21 cellular contexts compared by ENCODE assay signal in the genomic region with DNA sequence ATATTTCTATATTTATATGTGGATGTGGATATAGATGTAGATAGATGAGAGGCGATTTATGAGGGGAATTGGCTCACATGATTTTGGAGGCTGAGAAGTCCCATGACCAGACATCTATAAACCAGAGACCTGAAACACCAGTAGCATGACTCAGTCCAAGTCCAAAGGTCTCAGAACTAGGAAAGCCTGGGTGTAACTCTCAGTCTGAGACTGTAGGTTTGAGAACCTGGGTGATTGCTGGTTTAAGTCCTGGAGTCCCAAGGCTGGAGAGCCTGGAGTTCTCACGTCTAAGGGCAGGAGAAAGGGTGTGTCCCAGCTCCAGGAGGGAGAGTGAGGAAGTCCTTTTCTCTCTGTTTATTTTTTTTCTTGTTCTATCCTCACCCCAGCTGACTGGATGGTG. TPM values are rescaled to one million over a fixed set of nuclear protein-coding genes. Genes with fewer than 3 reads are reported as not detected.
DNase-seq lines count a peak whose midpoint lies in the region; ATAC-seq, FAIRE-seq and TF ChIP-seq lines count a peak whose summit lies in the region.
"Had no signal": no experiment of that assay in that cellular context is flagged by ENCODE, and none has a peak within 500 bp of the region (broad histone marks: within the 10 kb centered on the region; RNA-seq: fewer than 3 reads in every experiment).

No MANE protein-coding gene starts in this region.

- H3K4me3 ChIP-seq in hepatocyte (no peak overlapping the region), stomach (no peak overlapping the region)
- H3K4me3 ChIP-seq: BLaER1 treated with 17β-estradiol and CSF1 and Interleukin-3, amounts not matched to agents 10 nM and 100 nM; heart left ventricle; MG63; SK-N-MC had no signal

- H3K4me1 ChIP-seq in hepatocyte (ENCODE audit: insufficient read depth), result no peaks in the 10 kb centered on the region
- H3K4me1 ChIP-seq in stomach, result no peaks in the 10 kb centered on the region
- H3K4me1 ChIP-seq: heart left ventricle had no signal

- no peaks in the 10 kb centered on the region for H3K79me2 ChIP-seq in hepatocyte

- H3K9me3 ChIP-seq in hepatocyte (ENCODE audit: low read depth) (no peaks in the 10 kb centered on the region), stomach (no peaks in the 10 kb centered on the region)
- H3K9me3 ChIP-seq: BLaER1 treated with 17β-estradiol and CSF1 and Interleukin-3, amounts not matched to agents 10 nM and 100 nM; heart left ventricle; MG63 had no signal

- intact Hi-C loops in activated CD4-positive, alpha-beta T cell treated with anti-CD3 and anti-CD28 coated beads for 36 hours (cut with DNase I, micrococcal nuclease), result no loop called here
- intact Hi-C loops in stomach (cut with DNase I; ENCODE audit: low total_unique reads), result no loop called here

- peaks cover 9% of the 10 kb centered on the region for H3K27me3 Mint-ChIP-seq in activated CD4-positive, alpha-beta T cell treated with anti-CD3 and anti-CD28 coated beads for 36 hours
- peaks cover 19% of the 10 kb centered on the region for H3K27me3 Mint-ChIP-seq in activated T-helper 17 cell treated with anti-CD3 and anti-CD28 coated beads, Interleukin-2, amount 50 U/mL, for 72 hours
- H3K27me3 Mint-ChIP-seq in glutamatergic neuron (ENCODE audit: unreplicated experiment), result peaks cover 2% of the 10 kb centered on the region

- no peak overlapping the region for H3K27ac Mint-ChIP-seq in activated CD4-positive, alpha-beta T cell treated with anti-CD3 and anti-CD28 coated beads for 36 hours
- H3K27ac Mint-ChIP-seq in activated T-helper 17 cell treated with anti-CD3 and anti-CD28 coated beads, Interleukin-2, amount 50 U/mL, for 72 hours, result no peak overlapping the region
- H3K27ac Mint-ChIP-seq in glutamatergic neuron (ENCODE audit: unreplicated experiment), result no peak overlapping the region
- H3K27ac Mint-ChIP-seq: activated naive CD8-positive, alpha-beta T cell treated with anti-CD3 and anti-CD28 coated beads, Interleukin-2, amount 10 ng/mL, durations not matched to agents 7 days and 5 days; immature natural killer cell; natural killer cell treated with Interleukin-12 subunit alpha and Interleukin-12 subunit beta and Interleukin-15 and Interleukin-18, amount 100 ng/mL, for 72 hours had no signal

- no peaks in the 10 kb centered on the region for H3K36me3 Mint-ChIP-seq in activated CD4-positive, alpha-beta T cell treated with anti-CD3 and anti-CD28 coated beads for 36 hours (ENCODE audit: low read depth)
- H3K36me3 Mint-ChIP-seq in activated T-helper 17 cell treated with anti-CD3 and anti-CD28 coated beads, Interleukin-2, amount 50 U/mL, for 72 hours (ENCODE audit: low read depth), result no peaks in the 10 kb centered on the region
- H3K36me3 Mint-ChIP-seq in glutamatergic neuron (ENCODE audit: unreplicated experiment), result no peaks in the 10 kb centered on the region
- H3K36me3 Mint-ChIP-seq: activated naive CD8-positive, alpha-beta T cell treated with anti-CD3 and anti-CD28 coated beads, Interleukin-2, amount 10 ng/mL, durations not matched to agents 7 days and 5 days; immature natural killer cell; natural killer cell treated with Interleukin-12 subunit alpha and Interleukin-12 subunit beta and Interleukin-15 and Interleukin-18, amount 100 ng/mL, for 72 hours had no signal

- CTCF ChIA-PET in activated CD4-positive, alpha-beta T cell treated with anti-CD3 and anti-CD28 coated beads for 36 hours (lab: Charles Lee), result interaction anchor here (0.7 kb wide), 1 partner anchor 149 kb away, joined by 3 read pairs; no protein-coding TSS in a partner anchor

- H3K4me2 ChIP-seq in hepatocyte, result no peak overlapping the region
- H3K4me2 ChIP-seq: BLaER1 treated with 17β-estradiol and CSF1 and Interleukin-3, amounts not matched to agents 10 nM and 100 nM had no signal

- H3K9me2 ChIP-seq in hepatocyte (replicated peaks; ENCODE audit: insufficient read depth), result no peaks in the 10 kb centered on the region

- H3K27ac ChIP-seq in hepatocyte, result peak overlapping the region; percentile 73
- peak overlapping the region in 2 of 5 donors; percentile 41 to 68 for H3K27ac ChIP-seq in stomach
- H3K27ac ChIP-seq: BLaER1 treated with 17β-estradiol and CSF1 and Interleukin-3, amounts not matched to agents 10 nM and 100 nM; brain microvascular endothelial cell; heart left ventricle; SK-N-MC had no signal

- ATAC-seq in activated CD4-positive, alpha-beta T cell treated with anti-CD3 and anti-CD28 coated beads for 36 hours, result peak; percentile 42
- ATAC-seq in activated T-helper 17 cell treated with anti-CD3 and anti-CD28 coated beads, Interleukin-2, amount 50 U/mL, for 72 hours (replicated peaks), result peak; percentile 58
- ATAC-seq: heart left ventricle; natural killer cell treated with Interleukin-12 subunit alpha and Interleukin-12 subunit beta and Interleukin-15 and Interleukin-18, amount 100 ng/mL, for 72 hours had no signal

- H3K36me3 ChIP-seq in hepatocyte (replicated peaks; ENCODE audit: insufficient read depth, low read depth), result no peaks in the 10 kb centered on the region
- no peaks in the 10 kb centered on the region for H3K36me3 ChIP-seq in stomach
- H3K36me3 ChIP-seq: BLaER1 treated with 17β-estradiol and CSF1 and Interleukin-3, amounts not matched to agents 10 nM and 100 nM; brain microvascular endothelial cell; heart left ventricle; MG63 had no signal

- no peaks in the 10 kb centered on the region for H4K20me1 ChIP-seq in hepatocyte (ENCODE audit: insufficient read depth, poor library complexity, severe bottlenecking)
- H4K20me1 ChIP-seq: BLaER1 treated with 17β-estradiol and CSF1 and Interleukin-3, amounts not matched to agents 10 nM and 100 nM had no signal

- H3K4me1 Mint-ChIP-seq in activated CD4-positive, alpha-beta T cell treated with anti-CD3 and anti-CD28 coated beads for 36 hours, result no peaks in the 10 kb centered on the region
- no peaks in the 10 kb centered on the region for H3K4me1 Mint-ChIP-seq in activated T-helper 17 cell treated with anti-CD3 and anti-CD28 coated beads, Interleukin-2, amount 50 U/mL, for 72 hours
- H3K4me1 Mint-ChIP-seq in glutamatergic neuron (ENCODE audit: low read depth, unreplicated experiment), result no peaks in the 10 kb centered on the region
- H3K4me1 Mint-ChIP-seq: activated naive CD8-positive, alpha-beta T cell treated with anti-CD3 and anti-CD28 coated beads, Interleukin-2, amount 10 ng/mL, durations not matched to agents 7 days and 5 days; immature natural killer cell had no signal

- no peaks in the 10 kb centered on the region for H3K9me3 Mint-ChIP-seq in activated CD4-positive, alpha-beta T cell treated with anti-CD3 and anti-CD28 coated beads for 36 hours (ENCODE audit: low read depth)
- no peaks in the 10 kb centered on the region for H3K9me3 Mint-ChIP-seq in activated T-helper 17 cell treated with anti-CD3 and anti-CD28 coated beads, Interleukin-2, amount 50 U/mL, for 72 hours
- peaks cover 4% of the 10 kb centered on the region for H3K9me3 Mint-ChIP-seq in glutamatergic neuron (ENCODE audit: unreplicated experiment)
- H3K9me3 Mint-ChIP-seq: activated naive CD8-positive, alpha-beta T cell treated with anti-CD3 and anti-CD28 coated beads, Interleukin-2, amount 10 ng/mL, durations not matched to agents 7 days and 5 days; immature natural killer cell; natural killer cell treated with Interleukin-12 subunit alpha and Interleukin-12 subunit beta and Interleukin-15 and Interleukin-18, amount 100 ng/mL, for 72 hours had no signal

- H3K27me3 ChIP-seq in hepatocyte, result no peaks in the 10 kb centered on the region
- H3K27me3 ChIP-seq in stomach, result peaks cover 0 to 8% (median 0%) of the 10 kb centered on the region in 3 donors
- H3K27me3 ChIP-seq: BLaER1 treated with 17β-estradiol and CSF1 and Interleukin-3, amounts not matched to agents 10 nM and 100 nM; brain microvascular endothelial cell; heart left ventricle; MG63 had no signal

- TF ChIP-seq POLR2A in stomach (IDR thresholded peaks at IDR 0.05), result no peak

- no peak for FAIRE-seq in frontal cortex (lab: Jason Lieb, UNC)
- FAIRE-seq: A204.1 had no signal

- no peak overlapping the region for H3K4me3 Mint-ChIP-seq in activated CD4-positive, alpha-beta T cell treated with anti-CD3 and anti-CD28 coated beads for 36 hours
- H3K4me3 Mint-ChIP-seq in activated T-helper 17 cell treated with anti-CD3 and anti-CD28 coated beads, Interleukin-2, amount 50 U/mL, for 72 hours, result no peak overlapping the region
- H3K4me3 Mint-ChIP-seq in glutamatergic neuron (ENCODE audit: unreplicated experiment), result no peak overlapping the region
- H3K4me3 Mint-ChIP-seq: activated naive CD8-positive, alpha-beta T cell treated with anti-CD3 and anti-CD28 coated beads, Interleukin-2, amount 10 ng/mL, durations not matched to agents 7 days and 5 days; immature natural killer cell; natural killer cell treated with Interleukin-12 subunit alpha and Interleukin-12 subunit beta and Interleukin-15 and Interleukin-18, amount 100 ng/mL, for 72 hours had no signal

- no peak for TF ChIP-seq EP300 in stomach (IDR thresholded peaks at IDR 0.05)

- no peak for TF ChIP-seq CTCF in hepatocyte (IDR thresholded peaks at IDR 0.05; ENCODE audit: poor library complexity)
- no peak for TF ChIP-seq CTCF in stomach (IDR thresholded peaks at IDR 0.05)
- no peak for TF ChIP-seq CTCF in glutamatergic neuron (IDR thresholded peaks at IDR 0.05; ENCODE audit: partially characterized antibody, unreplicated experiment)

- DNase-seq in activated CD4-positive, alpha-beta T cell treated with anti-CD3 and anti-CD28 coated beads for 36 hours, result no peak
- DNase-seq in activated CD4-positive, alpha-beta T cell treated with anti-CD3 and anti-CD28 coated beads, Interleukin-2, amount 50 U/mL, for 48 hours, result no peak
- peak; percentile 81 for DNase-seq in hepatocyte (ENCODE audit: low spot score)
- peak; percentile 27 for DNase-seq in stomach
- DNase-seq in DMS153 (lab: John Stamatoyannopoulos, UW), result no peak
- no peak for DNase-seq in glutamatergic neuron
- no peak for DNase-seq in frontal cortex (ENCODE audit: low spot score in 2 of 2)
- DNase-seq: activated CD4-positive, CD25-positive, alpha-beta regulatory T cell; activated CD8-positive, alpha-beta memory T cell treated with anti-CD3 and anti-CD28 coated beads for 24 hours; activated naive CD8-positive, alpha-beta T cell treated with anti-CD3 and anti-CD28 coated beads, Interleukin-2, amount 10 ng/mL, durations not matched to agents 7 days and 5 days; brain microvascular endothelial cell; dermis blood vessel endothelial cell; heart left ventricle; immature natural killer cell; MG63; T1000 had no signal

- POLR2A ChIA-PET in activated CD4-positive, alpha-beta T cell treated with anti-CD3 and anti-CD28 coated beads for 36 hours (lab: Charles Lee), result no interaction called here

- 54% methylated on average over 2 of the region's 2 CpGs for WGBS in hepatocyte (ENCODE audit: low lambda C conversion rate, missing lambda C conversion rate)
- 51 to 70% (median 60%) methylated on average over 2 of the region's 2 CpGs for WGBS in stomach, 5 donors

- no peak overlapping the region for H2AFZ ChIP-seq in hepatocyte

RNA-seq across cellular contexts. Expression of gene EMP1, which starts 45.3 kb away (rescaled TPM):
- total RNA-seq in activated CD4-positive, alpha-beta T cell treated with anti-CD3 and anti-CD28 coated beads for 36 hours, result 10 to 100 TPM; 12.9 to 16.6 TPM
- total RNA-seq in activated T-helper 17 cell treated with anti-CD3 and anti-CD28 coated beads, Interleukin-2, amount 50 U/mL, for 72 hours, result 10 to 100 TPM; 36.7 to 60.2 TPM
- total RNA-seq in hepatocyte (39.9 and 67.3 TPM in 2 replicates), stomach (100 to 1,000 TPM in 1 of 5 donors, 10 to 100 TPM in 3, 1 to 10 TPM in 1; 7.6 to 115 (median 23.9) TPM), glutamatergic neuron (ENCODE audit: unreplicated experiment) (not detected), frontal cortex (2.4 TPM)
- polyA plus RNA-seq in hepatocyte (51.1 and 52.6 TPM in 2 replicates), stomach (100 to 1,000 TPM in 1 of 3 donors, 10 to 100 TPM in 1, 1 to 10 TPM in 1; 6.2 to 209 (median 12.5) TPM)

Comparison
In these comparisons a context has a peak if more than half of its experiments do, and no peak if none do; other contexts are left out.
1. DNase-seq: peak in hepatocyte (single experiment) and stomach (single experiment); none in activated CD4-positive, alpha-beta T cell treated with anti-CD3 and anti-CD28 coated beads for 36 hours (single experiment), activated CD4-positive, alpha-beta T cell treated with anti-CD3 and anti-CD28 coated beads, Interleukin-2, amount 50 U/mL, for 48 hours (0 of 2), DMS153 (single experiment), glutamatergic neuron (single experiment) and frontal cortex (0 of 2).